ENCODE assay signal across 19 cellular contexts in the genomic region with DNA sequence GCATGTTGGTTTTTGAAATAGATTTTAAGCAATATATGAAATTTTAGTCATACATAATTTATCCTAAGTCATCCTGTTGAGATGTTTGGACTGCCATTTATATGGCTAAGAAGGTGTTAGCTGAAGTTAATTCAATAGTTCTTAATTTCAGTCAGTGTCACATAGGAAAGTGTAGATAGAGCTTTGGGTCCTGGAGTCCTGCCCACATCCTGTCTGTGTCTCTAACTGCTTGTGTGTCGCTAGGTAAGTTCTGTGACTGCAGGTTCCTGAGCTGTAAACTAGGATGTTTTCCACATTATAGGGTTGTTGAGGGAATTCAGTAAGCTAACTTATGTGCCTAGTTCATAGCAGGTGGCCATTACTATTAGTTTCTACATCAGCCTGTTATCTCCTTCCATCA. TPM values are rescaled to one million over a fixed set of nuclear protein-coding genes. Genes with fewer than 3 reads are reported as not detected.
DNase-seq lines count a peak whose midpoint lies in the region; ATAC-seq, FAIRE-seq and TF ChIP-seq lines count a peak whose summit lies in the region.
"Had no signal": no experiment of that assay in that cellular context is flagged by ENCODE, and none has a peak within 500 bp of the region (broad histone marks: within the 10 kb centered on the region; RNA-seq: fewer than 3 reads in every experiment).

No MANE protein-coding gene starts in this region.

- no peak overlapping the region for H3K27ac ChIP-seq in mammary epithelial cell (ENCODE audit: insufficient read depth, low read depth, low read length)
- H3K27ac ChIP-seq: brain microvascular endothelial cell, vagina had no signal

- CTCF ChIA-PET in activated naive CD4-positive, alpha-beta T cell treated with anti-CD3 and anti-CD28 coated beads for 36 hours (lab: Charles Lee), result no interaction called here
- CTCF ChIA-PET in mammary epithelial cell (lab: Charles Lee; ENCODE audit: low non-redundant PET), result no interaction called here

- no peak for TF ChIP-seq CTCF in mammary epithelial cell (conservative IDR thresholded peaks at IDR 0.05 in 1 of 2, IDR thresholded peaks at IDR 0.05 in 1 of 2; ENCODE audit: extremely low read depth in 1 of 2, insufficient read depth in 1 of 2, low read depth in 1 of 2, low read length in 2 of 2)

- peaks cover 15% of the 10 kb centered on the region for H3K36me3 Mint-ChIP-seq in activated naive CD4-positive, alpha-beta T cell treated with anti-CD3 and anti-CD28 coated beads for 36 hours (ENCODE audit: low read depth)
- H3K36me3 Mint-ChIP-seq in T-helper 17 cell (ENCODE audit: low read depth), result peaks cover 2% of the 10 kb centered on the region
- H3K36me3 Mint-ChIP-seq in natural killer cell treated with Interleukin-12 subunit alpha and Interleukin-12 subunit beta and Interleukin-15 and Interleukin-18, amount 100 ng/mL, for 72 hours, result peaks cover 17% of the 10 kb centered on the region

- in situ Hi-C loops in mammary epithelial cell (cut with MboI; ENCODE audit: low sequenced_read_pairs in 2 of 2), result no loop called here

- H3K9me3 Mint-ChIP-seq in activated naive CD4-positive, alpha-beta T cell treated with anti-CD3 and anti-CD28 coated beads for 36 hours, result no peaks in the 10 kb centered on the region
- H3K9me3 Mint-ChIP-seq in natural killer cell treated with Interleukin-12 subunit alpha and Interleukin-12 subunit beta and Interleukin-15 and Interleukin-18, amount 100 ng/mL, for 72 hours, result no peaks in the 10 kb centered on the region

- intact Hi-C loops in activated naive CD4-positive, alpha-beta T cell treated with anti-CD3 and anti-CD28 coated beads for 36 hours (cut with micrococcal nuclease), result no loop called here
- intact Hi-C loops in mammary epithelial cell (cut with micrococcal nuclease), result no loop called here

- no peaks in the 10 kb centered on the region for H3K9me3 ChIP-seq in T-helper 17 cell (ENCODE audit: control insufficient read depth, low read length, poor library complexity, severe bottlenecking)
- no peaks in the 10 kb centered on the region for H3K9me3 ChIP-seq in mammary epithelial cell (replicated peaks; ENCODE audit: insufficient read depth, low read length)
- H3K9me3 ChIP-seq: vagina had no signal

- peak; percentile 57 for ATAC-seq in T-helper 17 cell
- peak; percentile 64 to 78 for ATAC-seq in natural killer cell treated with Interleukin-12 subunit alpha and Interleukin-12 subunit beta and Interleukin-15 and Interleukin-18, amount 100 ng/mL, for 72 hours
- ATAC-seq: HepG2, sciatic nerve had no signal

- dilution Hi-C loops in mammary epithelial cell (cut with HindIII; ENCODE audit: low sequenced_read_pairs), result loop anchor here (5.0 kb wide), 1 partner anchor 48 kb away; no protein-coding TSS in a partner anchor

- H4K20me1 ChIP-seq in mammary epithelial cell (ENCODE audit: insufficient read depth, low read length), result no peaks in the 10 kb centered on the region

- no peaks in the 10 kb centered on the region for H3K27me3 Mint-ChIP-seq in activated naive CD4-positive, alpha-beta T cell treated with anti-CD3 and anti-CD28 coated beads for 36 hours (ENCODE audit: low read depth)
- H3K27me3 Mint-ChIP-seq in T-helper 17 cell, result no peaks in the 10 kb centered on the region
- peaks cover 0 to 5% of the 10 kb centered on the region in 2 donors for H3K27me3 Mint-ChIP-seq in natural killer cell treated with Interleukin-12 subunit alpha and Interleukin-12 subunit beta and Interleukin-15 and Interleukin-18, amount 100 ng/mL, for 72 hours

- peaks cover 3% of the 10 kb centered on the region for H3K79me2 ChIP-seq in mammary epithelial cell (ENCODE audit: insufficient read depth, low read length)

- peak; percentile 97 for FAIRE-seq in GM18507 (lab: Jason Lieb, UNC)

- no peak overlapping the region for H3K9ac ChIP-seq in mammary epithelial cell (ENCODE audit: insufficient read depth, low read length)

- H3K4me3 ChIP-seq in mammary epithelial cell (replicated peaks in 1 of 3; ENCODE audit: insufficient read depth in 1 of 3, low read depth in 2 of 3, low read length in 3 of 3), result no peak overlapping the region
- H3K4me3 ChIP-seq: vagina had no signal

- no peak overlapping the region for H3K27ac Mint-ChIP-seq in activated naive CD4-positive, alpha-beta T cell treated with anti-CD3 and anti-CD28 coated beads for 36 hours
- H3K27ac Mint-ChIP-seq in T-helper 17 cell, result no peak overlapping the region
- peak overlapping the region; percentile 39 to 70 for H3K27ac Mint-ChIP-seq in natural killer cell treated with Interleukin-12 subunit alpha and Interleukin-12 subunit beta and Interleukin-15 and Interleukin-18, amount 100 ng/mL, for 72 hours
- H3K27ac Mint-ChIP-seq: endodermal cell had no signal

- peaks cover 15% of the 10 kb centered on the region for H3K4me1 ChIP-seq in mammary epithelial cell (ENCODE audit: insufficient read depth, low read length)
- H3K4me1 ChIP-seq: vagina had no signal

- H3K36me3 ChIP-seq in mammary epithelial cell (ENCODE audit: insufficient read depth, low read length), result peaks cover 34% of the 10 kb centered on the region

- no peak overlapping the region for H3K4me2 ChIP-seq in mammary epithelial cell (ENCODE audit: insufficient read depth, low read depth, low read length)

- no CpG with 5 or more reads among the region's 1 CpG for WGBS in mammary epithelial cell (ENCODE audit: low coverage, missing lambda C conversion rate)

- no peak overlapping the region for H2AFZ ChIP-seq in mammary epithelial cell (ENCODE audit: low read depth, low read length)

- no peak overlapping the region for H3K4me3 Mint-ChIP-seq in activated naive CD4-positive, alpha-beta T cell treated with anti-CD3 and anti-CD28 coated beads for 36 hours
- H3K4me3 Mint-ChIP-seq in T-helper 17 cell, result no peak overlapping the region
- no peak overlapping the region for H3K4me3 Mint-ChIP-seq in natural killer cell treated with Interleukin-12 subunit alpha and Interleukin-12 subunit beta and Interleukin-15 and Interleukin-18, amount 100 ng/mL, for 72 hours
- H3K4me3 Mint-ChIP-seq: endodermal cell had no signal

- peaks cover 23% of the 10 kb centered on the region for H3K4me1 Mint-ChIP-seq in activated naive CD4-positive, alpha-beta T cell treated with anti-CD3 and anti-CD28 coated beads for 36 hours (ENCODE audit: low read depth)
- H3K4me1 Mint-ChIP-seq in T-helper 17 cell, result peaks cover 9% of the 10 kb centered on the region
- peaks cover 23 to 30% of the 10 kb centered on the region in 2 donors for H3K4me1 Mint-ChIP-seq in natural killer cell treated with Interleukin-12 subunit alpha and Interleukin-12 subunit beta and Interleukin-15 and Interleukin-18, amount 100 ng/mL, for 72 hours (ENCODE audit: low read depth in 2 of 2)

- no peaks in the 10 kb centered on the region for H3K27me3 ChIP-seq in mammary epithelial cell (ENCODE audit: insufficient read depth, low read length)
- H3K27me3 ChIP-seq: brain microvascular endothelial cell, vagina had no signal

- BruUV-seq in mammary epithelial cell (replicated peaks; lab: Mats Ljungman, UMichigan), result no TSS peak

- peak; percentile 10 for DNase-seq in activated naive CD4-positive, alpha-beta T cell treated with anti-CD3 and anti-CD28 coated beads for 36 hours
- DNase-seq in activated naive CD4-positive, alpha-beta T cell treated with anti-CD3 and anti-CD28 coated beads, Interleukin-2, amount 50 U/mL, for 16 hours, result no peak
- DNase-seq in GM18507 (ENCODE audit: extremely low spot score, insufficient read length, low read depth) (no peak), T-helper 17 cell (no peak), mammary epithelial cell (no peak), cortex of kidney (lab: John Stamatoyannopoulos, UW) (no peak), COR-L47 (lab: John Stamatoyannopoulos, UW) (no peak)
- no peak for DNase-seq in natural killer cell treated with Interleukin-12 subunit alpha and Interleukin-12 subunit beta and Interleukin-15 and Interleukin-18, amount 100 ng/mL, for 72 hours (ENCODE audit: low spot score)
- DNase-seq: ACHN; activated T-cell treated with anti-CD3 and anti-CD28 coated beads, Interleukin-2, amount 50 U/mL, for 48 hours; brain microvascular endothelial cell; endodermal cell; HCEC 1CT; kidney glomerular epithelial cell; NCI-H1694; SHP77 treated with DMSO at 0.1 percent for 48 hours had no signal

RNA-seq across cellular contexts. Expression of a gene that starts 20.7 kb away (rescaled TPM):
- 10 to 100 TPM; 25.3 to 26.2 TPM for total RNA-seq in activated naive CD4-positive, alpha-beta T cell treated with anti-CD3 and anti-CD28 coated beads for 36 hours
- total RNA-seq in T-helper 17 cell, result 10 to 100 TPM; 54.7 to 72.1 TPM
- total RNA-seq in natural killer cell treated with Interleukin-12 subunit alpha and Interleukin-12 subunit beta and Interleukin-15 and Interleukin-18, amount 100 ng/mL, for 72 hours, result 10 to 100 TPM; 39.1 to 46.1 TPM
- total RNA-seq in mammary epithelial cell, result 10 to 100 TPM; 39.3 to 42.0 TPM
- polyA plus RNA-seq in mammary epithelial cell, result 12.5 TPM
- 3.2 TPM for polyA minus RNA-seq in mammary epithelial cell

RNA-seq across cellular contexts. Expression of a gene that starts 20.8 kb away (rescaled TPM):
- total RNA-seq in activated naive CD4-positive, alpha-beta T cell treated with anti-CD3 and anti-CD28 coated beads for 36 hours, result 10 to 100 TPM in 1 of 2 experiments, 1 to 10 TPM in 1; 9.6 to 10.7 TPM
- total RNA-seq in T-helper 17 cell (10 to 100 TPM; 31.9 to 35.8 TPM), mammary epithelial cell (10 to 100 TPM; 25.3 to 31.2 TPM)
- total RNA-seq in natural killer cell treated with Interleukin-12 subunit alpha and Interleukin-12 subunit beta and Interleukin-15 and Interleukin-18, amount 100 ng/mL, for 72 hours, result 10 to 100 TPM; 27.5 to 32.0 TPM
- polyA plus RNA-seq in mammary epithelial cell, result 13.9 TPM
- polyA minus RNA-seq in mammary epithelial cell, result 20.3 TPM

Comparison
In these comparisons a context has a peak if more than half of its experiments do, and no peak if none do; other contexts are left out.
1. H3K27ac Mint-ChIP-seq: peak in natural killer cell treated with Interleukin-12 subunit alpha and Interleukin-12 subunit beta and Interleukin-15 and Interleukin-18, amount 100 ng/mL, for 72 hours (2 of 2); none in activated naive CD4-positive, alpha-beta T cell treated with anti-CD3 and anti-CD28 coated beads for 36 hours (single experiment) and T-helper 17 cell (single experiment).